Comparison of ENCODE assay signal across 16 cellular contexts in genomic region chr11:112503410-112503809, GRCh38.
DNase-seq lines count a peak whose midpoint lies in the region; ATAC-seq and TF ChIP-seq lines count a peak whose summit lies in the region.
"Had no signal": no experiment of that assay in that cellular context is flagged by ENCODE, and none has a peak within 500 bp of the region (broad histone marks: within the 10 kb centered on the region; RNA-seq: fewer than 3 reads in every experiment).

No MANE protein-coding gene starts in this region.

- no peak for TF ChIP-seq CTCF in HFFc6 (IDR thresholded peaks at IDR 0.05)

- DNase-seq in EL = peak; percentile 48
- DNase-seq in HFFc6 = no peak
- peak; percentile 51 for DNase-seq in M059J (ENCODE audit: low read depth)
- DNase-seq in naive thymus-derived CD8-positive, alpha-beta T cell = no peak
- DNase-seq: Caco-2; CD4-positive, CD25-positive, alpha-beta regulatory T cell; CD8-positive, alpha-beta T cell; DMS153; DND-41; GF-D8; H9 had no signal

- H3K4me1 Mint-ChIP-seq in HFFc6 (ENCODE audit: low read depth) = peaks cover 49% of the 10 kb centered on the region
- no peaks in the 10 kb centered on the region for H3K4me1 Mint-ChIP-seq in naive thymus-derived CD8-positive, alpha-beta T cell
- H3K4me1 Mint-ChIP-seq: B cell; CD4-positive, CD25-positive, alpha-beta regulatory T cell had no signal

- H3K27ac Mint-ChIP-seq in HFFc6 = peak overlapping the region; percentile 72; the same call in 1 of the 2 replicates
- H3K27ac Mint-ChIP-seq in naive thymus-derived CD8-positive, alpha-beta T cell = no peak overlapping the region
- H3K27ac Mint-ChIP-seq: B cell; CD8-positive, alpha-beta T cell; GM23338; H9 had no signal

- no peaks in the 10 kb centered on the region for H3K9me3 Mint-ChIP-seq in HFFc6
- H3K9me3 Mint-ChIP-seq in naive thymus-derived CD8-positive, alpha-beta T cell = peaks cover 0 to 2% (median 0%) of the 10 kb centered on the region in 9 donors
- H3K9me3 Mint-ChIP-seq: CD8-positive, alpha-beta T cell; GM23338; H9 had no signal

- peak overlapping the region; percentile 67; the same call in 1 of the 2 replicates for H3K4me3 Mint-ChIP-seq in HFFc6
- H3K4me3 Mint-ChIP-seq in naive thymus-derived CD8-positive, alpha-beta T cell = no peak overlapping the region
- H3K4me3 Mint-ChIP-seq: B cell; CD4-positive, CD25-positive, alpha-beta regulatory T cell; CD8-positive, alpha-beta T cell; GM23338; H9 had no signal

- ATAC-seq in GM19395 (IDR thresholded peaks at IDR 0.05; ENCODE audit: unreplicated experiment) (no peak), GM21360 (IDR thresholded peaks at IDR 0.05; ENCODE audit: unreplicated experiment) (no peak)
- ATAC-seq in naive thymus-derived CD8-positive, alpha-beta T cell = no peak
- ATAC-seq: CD8-positive, alpha-beta T cell; GM23338; HCT116 had no signal

- no peaks in the 10 kb centered on the region for H3K36me3 Mint-ChIP-seq in HFFc6 (ENCODE audit: low read depth)
- H3K36me3 Mint-ChIP-seq in naive thymus-derived CD8-positive, alpha-beta T cell = no peaks in the 10 kb centered on the region
- H3K36me3 Mint-ChIP-seq: CD4-positive, CD25-positive, alpha-beta regulatory T cell; CD8-positive, alpha-beta T cell had no signal

- POLR2A ChIA-PET in naive thymus-derived CD8-positive, alpha-beta T cell (lab: Charles Lee) = no interaction called here

- peaks cover 3% of the 10 kb centered on the region; the same call in 1 of the 2 replicates for H3K27me3 Mint-ChIP-seq in HFFc6 (ENCODE audit: insufficient read depth)
- H3K27me3 Mint-ChIP-seq in naive thymus-derived CD8-positive, alpha-beta T cell = peaks cover 0 to 30% (median 11%) of the 10 kb centered on the region in 5 donors

Comparison
In these comparisons a context has a peak if more than half of its experiments do, and no peak if none do; other contexts are left out.
1. DNase-seq: peak in EL (single experiment) and M059J (single experiment); none in HFFc6 (single experiment) and naive thymus-derived CD8-positive, alpha-beta T cell (0 of 10).